9 cellular contexts compared by ENCODE assay signal in the genomic region with DNA sequence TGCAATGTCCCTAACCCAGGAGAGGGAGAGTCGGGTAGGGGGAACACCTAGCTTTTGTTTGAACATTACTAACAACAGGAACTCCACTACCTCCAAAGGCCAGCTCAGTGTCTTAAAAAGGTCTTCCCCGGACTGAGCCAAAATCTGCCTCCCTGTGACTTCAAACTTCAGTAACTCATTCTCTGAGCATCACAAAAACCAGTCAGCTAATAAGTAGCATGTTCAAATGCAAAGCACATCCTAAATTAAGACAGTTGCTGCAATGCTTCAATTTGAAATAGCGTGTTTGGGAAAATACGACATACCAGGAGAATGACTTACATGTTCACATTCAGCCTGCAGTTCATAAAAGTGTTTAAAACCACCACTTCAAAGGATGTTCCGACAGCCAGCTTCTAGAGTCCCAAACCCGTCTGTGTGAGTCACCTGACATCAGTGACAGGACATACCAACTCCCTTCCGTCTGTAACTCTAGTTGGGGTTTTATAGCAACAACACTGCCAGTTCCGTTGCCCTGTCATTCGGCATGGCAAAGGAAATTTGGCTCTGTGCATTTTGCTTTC. TPM values are rescaled to one million over a fixed set of nuclear protein-coding genes. Genes with fewer than 3 reads are reported as not detected.
DNase-seq lines count a peak whose midpoint lies in the region; ATAC-seq and TF ChIP-seq lines count a peak whose summit lies in the region.
"Had no signal": no experiment of that assay in that cellular context is flagged by ENCODE, and none has a peak within 500 bp of the region (broad histone marks: within the 10 kb centered on the region; RNA-seq: fewer than 3 reads in every experiment).

No MANE protein-coding gene starts in this region.

- ATAC-seq in GM21360 (IDR thresholded peaks at IDR 0.05; ENCODE audit: unreplicated experiment) (no peak), GM21367 (IDR thresholded peaks at IDR 0.05; ENCODE audit: unreplicated experiment) (no peak), GM19397 (IDR thresholded peaks at IDR 0.05; ENCODE audit: unreplicated experiment) (no peak)

- no peaks in the 10 kb centered on the region for H3K79me2 ChIP-seq in DOHH2 (ENCODE audit: control insufficient read depth, low read length)

- H3K27me3 Mint-ChIP-seq in osteocyte (ENCODE audit: unreplicated experiment): no peaks in the 10 kb centered on the region

- H3K4me2 ChIP-seq in DOHH2 (ENCODE audit: low read length): peak overlapping the region; percentile 40; the same call in 1 of the 2 replicates

- DNase-seq in osteocyte (ENCODE audit: extremely low spot score, unreplicated experiment) (no peak), NCI-H2107 treated with DMSO at 0.1 percent for 48 hours (lab: John Stamatoyannopoulos, UW; ENCODE audit: unreplicated experiment) (no peak)

- peaks cover 11% of the 10 kb centered on the region for H3F3A ChIP-seq in DOHH2 (ENCODE audit: control insufficient read depth, insufficient read depth)

- H3K9me3 ChIP-seq in DOHH2 (ENCODE audit: control insufficient read depth, insufficient read depth, low read length): no peaks in the 10 kb centered on the region
- no peaks in the 10 kb centered on the region for H3K9me3 ChIP-seq in duodenal mucosa (ENCODE audit: control insufficient read depth in 1 of 2, low read length in 2 of 2)

- no peak for TF ChIP-seq CTCF in DOHH2 (IDR thresholded peaks at IDR 0.05; ENCODE audit: low read depth, low read length, poor library complexity, severe bottlenecking)
- no peak for TF ChIP-seq CTCF in VCaP (conservative IDR thresholded peaks at IDR 0.05)
- no peak for TF ChIP-seq CTCF in osteocyte (IDR thresholded peaks at IDR 0.05)

- peak overlapping the region; percentile 79 for H3K27ac Mint-ChIP-seq in osteocyte (ENCODE audit: unreplicated experiment)

- peak overlapping the region; percentile 2 to 24 for H3K9ac ChIP-seq in duodenal mucosa (ENCODE audit: low read depth in 1 of 2, low read length in 2 of 2)

- no peaks in the 10 kb centered on the region for H3K27me3 ChIP-seq in DOHH2 (ENCODE audit: control insufficient read depth, low read length)
- no peaks in the 10 kb centered on the region for H3K27me3 ChIP-seq in duodenal mucosa (ENCODE audit: control insufficient read depth in 1 of 2, insufficient read depth in 2 of 2, low read length in 2 of 2)
- H3K27me3 ChIP-seq: cardiac muscle cell had no signal

- H3K27ac ChIP-seq in DOHH2 (ENCODE audit: low read depth, low read length) (no peak overlapping the region), VCaP (peak overlapping the region; percentile 62), duodenal mucosa (ENCODE audit: low read depth, low read length) (peak overlapping the region; percentile 54)

- H3K4me1 ChIP-seq in DOHH2 (ENCODE audit: control insufficient read depth, low read length) (peaks cover 27% of the 10 kb centered on the region), duodenal mucosa (ENCODE audit: control insufficient read depth in 1 of 2, insufficient read depth in 2 of 2, low read length in 2 of 2) (peaks cover 56 to 64% of the 10 kb centered on the region in 2 donors)

- no peak overlapping the region for H3K4me3 Mint-ChIP-seq in osteocyte (ENCODE audit: unreplicated experiment)

- peaks cover 3% of the 10 kb centered on the region for H3K36me3 Mint-ChIP-seq in osteocyte (ENCODE audit: unreplicated experiment)

- peaks cover 34% of the 10 kb centered on the region for H3K4me1 Mint-ChIP-seq in osteocyte (ENCODE audit: unreplicated experiment)

- no peaks in the 10 kb centered on the region for H3K9me2 ChIP-seq in DOHH2 (replicated peaks; ENCODE audit: control insufficient read depth, low read length)

- H3K4me3 ChIP-seq in DOHH2 (ENCODE audit: low read length) (no peak overlapping the region), duodenal mucosa (ENCODE audit: low read depth in 1 of 2, low read length in 2 of 2) (peak overlapping the region; percentile 34 to 45)
- H3K4me3 ChIP-seq: cardiac muscle cell had no signal

- peaks cover 5% of the 10 kb centered on the region for H3K9me3 Mint-ChIP-seq in osteocyte (ENCODE audit: unreplicated experiment)

- no peaks in the 10 kb centered on the region for H4K20me1 ChIP-seq in DOHH2 (ENCODE audit: control insufficient read depth, insufficient read depth, low read depth, low read length)

- H3K36me3 ChIP-seq in DOHH2 (ENCODE audit: control insufficient read depth, low read length) (no peaks in the 10 kb centered on the region), duodenal mucosa (ENCODE audit: control insufficient read depth in 1 of 2, insufficient read depth in 2 of 2, low read length in 2 of 2) (no peaks in the 10 kb centered on the region)
- H3K36me3 ChIP-seq: cardiac muscle cell had no signal

RNA-seq across cellular contexts. Expression of a gene that starts 13.0 kb away (rescaled TPM):
- total RNA-seq in osteocyte: 311 and 352 TPM in 2 replicates
